In genomic region chr1:208118306-208118705, GRCh38 we compare ENCODE assay signal across 19 cellular contexts.
DNase-seq lines count a peak whose midpoint lies in the region; ATAC-seq, FAIRE-seq and TF ChIP-seq lines count a peak whose summit lies in the region.
"Had no signal": no experiment of that assay in that cellular context is flagged by ENCODE, and none has a peak within 500 bp of the region (broad histone marks: within the 10 kb centered on the region; RNA-seq: fewer than 3 reads in every experiment).

No MANE protein-coding gene starts in this region.

- TF ChIP-seq POLR2A in HepG2 (IDR thresholded peaks at IDR 0.05; ENCODE audit: insufficient read depth in 1 of 2, low read depth in 2 of 2, low read length in 2 of 2) (no peak), right lobe of liver (IDR thresholded peaks at IDR 0.05) (no peak)

- no peak for FAIRE-seq in HepG2 (lab: Jason Lieb, UNC)
- FAIRE-seq: D721Med, GM12891, GM18507 had no signal

- intact Hi-C loops in HepG2 (cut with micrococcal nuclease; ENCODE audit: unreplicated experiment): loop anchor here (5.0 kb wide), 1 partner anchor 119 kb away; no protein-coding TSS in a partner anchor
- intact Hi-C loops in right lobe of liver (cut with DNase I): no loop called here
- intact Hi-C loops in left colon (cut with DNase I, micrococcal nuclease): no loop called here

- peak overlapping the region; percentile 83 for H3K27ac Mint-ChIP-seq in endodermal cell
- H3K27ac Mint-ChIP-seq in type B pancreatic cell: peak overlapping the region; percentile 32
- H3K27ac Mint-ChIP-seq: CD4-positive, CD25-positive, alpha-beta regulatory T cell; CD8-positive, alpha-beta T cell; GM23338; H9 had no signal

- ATAC-seq in HepG2: no peak
- ATAC-seq in right lobe of liver: no peak
- no peak for ATAC-seq in left colon
- ATAC-seq: CD8-positive, alpha-beta T cell; GM23338; HCT116 had no signal

- H3K9me3 ChIP-seq in HepG2 (ENCODE audit: low read length) (no peaks in the 10 kb centered on the region), right lobe of liver (no peaks in the 10 kb centered on the region), endodermal cell (ENCODE audit: control insufficient read depth, low read length) (no peaks in the 10 kb centered on the region)

- in situ Hi-C loops in HepG2 (cut with HindIII; ENCODE audit: extremely low pct_ligation_motif_present, low pct_unique_long_range_greater_than_20kb): no loop called here

- H2AFZ ChIP-seq in HepG2 (ENCODE audit: low read length): no peak overlapping the region
- H2AFZ ChIP-seq: GM23338 had no signal

- no peak overlapping the region for H3K4me3 ChIP-seq in HepG2 (replicated peaks in 1 of 3; ENCODE audit: insufficient read depth in 1 of 3, low read depth in 2 of 3, low read length in 3 of 3)
- H3K4me3 ChIP-seq in right lobe of liver: no peak overlapping the region
- no peak overlapping the region for H3K4me3 ChIP-seq in endodermal cell (ENCODE audit: low read length)
- H3K4me3 ChIP-seq: GM23338 had no signal

- no peak for DNase-seq in HepG2 (ENCODE audit: low spot score)
- no peak for DNase-seq in right lobe of liver
- peak; percentile 62 for DNase-seq in endodermal cell
- DNase-seq in type B pancreatic cell (ENCODE audit: extremely low spot score, unreplicated experiment): no peak
- no peak for DNase-seq in DMS114 treated with DMSO at 0.1 percent for 48 hours (lab: John Stamatoyannopoulos, UW; ENCODE audit: unreplicated experiment)
- no peak for DNase-seq in left colon
- DNase-seq: CD4-positive, CD25-positive, alpha-beta regulatory T cell; CD8-positive, alpha-beta T cell; DMS 273 treated with DMSO at 0.1 percent for 48 hours; DMS53; DMS79 treated with DMSO at 0.1 percent for 48 hours; GF-D8; H9 had no signal

- H3K9me3 Mint-ChIP-seq in endodermal cell (no peaks in the 10 kb centered on the region), type B pancreatic cell (no peaks in the 10 kb centered on the region)
- H3K9me3 Mint-ChIP-seq: CD4-positive, CD25-positive, alpha-beta regulatory T cell; CD8-positive, alpha-beta T cell; GM23338; H9 had no signal

- no peak for TF ChIP-seq RAD21 in HepG2 (CRISPR knock-in tag; IDR thresholded peaks at IDR 0.05)

- H3K27ac ChIP-seq in HepG2 (ENCODE audit: extremely low read length, insufficient read depth, low read length) (peak overlapping the region; percentile 74), right lobe of liver (no peak overlapping the region), endodermal cell (ENCODE audit: low read depth, low read length) (no peak overlapping the region)
- H3K27ac ChIP-seq: C4-2B had no signal

- H3K36me3 Mint-ChIP-seq in endodermal cell (ENCODE audit: low read depth) (peaks cover 4% of the 10 kb centered on the region), type B pancreatic cell (peaks cover 16% of the 10 kb centered on the region)
- H3K36me3 Mint-ChIP-seq: CD4-positive, CD25-positive, alpha-beta regulatory T cell; CD8-positive, alpha-beta T cell had no signal

- no peak overlapping the region for H3K4me2 ChIP-seq in HepG2 (ENCODE audit: low read depth, low read length)
- H3K4me2 ChIP-seq: GM23338 had no signal

- H3K9ac ChIP-seq in HepG2 (ENCODE audit: insufficient read depth, low read depth, low read length): no peak overlapping the region
- H3K9ac ChIP-seq in endodermal cell (ENCODE audit: extremely low read depth, low read length, poor library complexity, severe bottlenecking): no peak overlapping the region

- H3K4me1 Mint-ChIP-seq in endodermal cell (peaks cover 35% of the 10 kb centered on the region), type B pancreatic cell (ENCODE audit: unreplicated experiment) (peaks cover 26% of the 10 kb centered on the region)
- H3K4me1 Mint-ChIP-seq: CD4-positive, CD25-positive, alpha-beta regulatory T cell had no signal

- H3K27me3 ChIP-seq in HepG2 (ENCODE audit: control insufficient read depth in 1 of 2, insufficient read depth in 2 of 2, low read length in 2 of 2) (no peaks in the 10 kb centered on the region), right lobe of liver (no peaks in the 10 kb centered on the region), endodermal cell (ENCODE audit: control insufficient read depth, insufficient read depth, low read length, poor library complexity, severe bottlenecking) (no peaks in the 10 kb centered on the region)

- no peaks in the 10 kb centered on the region for H3K79me2 ChIP-seq in HepG2 (ENCODE audit: insufficient read depth, low read length)

- no TSS peak for BruUV-seq in HepG2 (replicated peaks; lab: Mats Ljungman, UMichigan)

- WGBS in HepG2 (ENCODE audit: low lambda C conversion rate): 45% methylated on average over 3 of the region's 5 CpGs
- 78% methylated on average over 2 of the region's 5 CpGs for WGBS in right lobe of liver (ENCODE audit: insufficient coverage, low coverage, low lambda C conversion rate, missing lambda C conversion rate)
- WGBS in endodermal cell (ENCODE audit: insufficient coverage in 1 of 2, insufficient read length in 1 of 2), 2 experiments: 70 to 100% methylated on average over 1 to 5 of the region's 5 CpGs

- no peaks in the 10 kb centered on the region for H3K27me3 Mint-ChIP-seq in endodermal cell (ENCODE audit: insufficient read depth)
- H3K27me3 Mint-ChIP-seq in type B pancreatic cell: no peaks in the 10 kb centered on the region
- H3K27me3 Mint-ChIP-seq: CD4-positive, CD25-positive, alpha-beta regulatory T cell had no signal

- H3K36me3 ChIP-seq in HepG2 (replicated peaks in 1 of 2; ENCODE audit: control insufficient read depth in 1 of 2, insufficient read depth in 2 of 2, low read length in 2 of 2) (no peaks in the 10 kb centered on the region), right lobe of liver (no peaks in the 10 kb centered on the region), endodermal cell (ENCODE audit: control insufficient read depth, insufficient read depth, low read length) (peaks cover 42% of the 10 kb centered on the region)

- CTCF ChIA-PET in HepG2 (lab: Yijun Ruan, JAX; ENCODE audit: low intra/inter-chr PET ratio, low total read pairs): no interaction called here

- H3K4me3 Mint-ChIP-seq in endodermal cell (no peak overlapping the region), type B pancreatic cell (no peak overlapping the region)
- H3K4me3 Mint-ChIP-seq: CD4-positive, CD25-positive, alpha-beta regulatory T cell; CD8-positive, alpha-beta T cell; GM23338; H9 had no signal

- H4K20me1 ChIP-seq in HepG2 (ENCODE audit: insufficient read depth, low read length): no peaks in the 10 kb centered on the region

- POLR2A ChIA-PET in HepG2 (lab: Yijun Ruan, JAX): no interaction called here

- TF ChIP-seq EP300 in HepG2 (IDR thresholded peaks at IDR 0.05; ENCODE audit: low read depth in 2 of 2, low read length in 2 of 2) (no peak), HepG2 (CRISPR knock-in tag; IDR thresholded peaks at IDR 0.05; ENCODE audit: borderline replicate concordance) (no peak)

- TF ChIP-seq CTCF in HepG2 (CRISPR knock-in tag; IDR thresholded peaks at IDR 0.05) (no peak), right lobe of liver (IDR thresholded peaks at IDR 0.05) (no peak), endodermal cell (conservative IDR thresholded peaks at IDR 0.05) (no peak), type B pancreatic cell (conservative IDR thresholded peaks at IDR 0.05) (no peak)

- peaks cover 64% of the 10 kb centered on the region for H3K4me1 ChIP-seq in HepG2 (ENCODE audit: insufficient read depth, low read length)
- peaks cover 0 to 18% (median 9%) of the 10 kb centered on the region in 4 donors for H3K4me1 ChIP-seq in right lobe of liver
- peaks cover 28% of the 10 kb centered on the region for H3K4me1 ChIP-seq in endodermal cell (ENCODE audit: control insufficient read depth, insufficient read depth, low read length)

TF ChIP-seq in HepG2, 621 proteins besides CTCF, POLR2A, EP300 and RAD21:
- no peak for TF ChIP-seq SP5 (CRISPR knock-in tag; IDR thresholded peaks at IDR 0.05; ENCODE audit: borderline replicate concordance, low read depth)
- TF ChIP-seq ZNF780A (CRISPR knock-in tag; IDR thresholded peaks at IDR 0.05): no peak
- no peak for TF ChIP-seq CSRNP2 (CRISPR knock-in tag; conservative IDR thresholded peaks at IDR 0.05; ENCODE audit: low read depth)
- TF ChIP-seq, protein P1, sequence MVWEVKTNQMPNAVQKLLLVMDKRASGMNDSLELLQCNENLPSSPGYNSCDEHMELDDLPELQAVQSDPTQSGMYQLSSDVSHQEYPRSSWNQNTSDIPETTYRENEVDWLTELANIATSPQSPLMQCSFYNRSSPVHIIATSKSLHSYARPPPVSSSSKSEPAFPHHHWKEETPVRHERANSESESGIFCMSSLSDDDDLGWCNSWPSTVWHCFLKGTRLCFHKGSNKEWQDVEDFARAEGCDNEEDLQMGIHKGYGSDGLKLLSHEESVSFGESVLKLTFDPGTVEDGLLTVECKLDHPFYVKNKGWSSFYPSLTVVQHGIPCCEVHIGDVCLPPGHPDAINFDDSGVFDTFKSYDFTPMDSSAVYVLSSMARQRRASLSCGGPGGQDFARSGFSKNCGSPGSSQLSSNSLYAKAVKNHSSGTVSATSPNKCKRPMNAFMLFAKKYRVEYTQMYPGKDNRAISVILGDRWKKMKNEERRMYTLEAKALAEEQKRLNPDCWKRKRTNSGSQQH (CRISPR knock-in tag; IDR thresholded peaks at IDR 0.05; ENCODE audit: low read depth): no peak
